In genomic region chr16:28607681-28608495, GRCh38 we compare ENCODE assay signal across 13 cellular contexts. TPM values are rescaled to one million over a fixed set of nuclear protein-coding genes. Genes with fewer than 3 reads are reported as not detected.
DNase-seq lines count a peak whose midpoint lies in the region; ATAC-seq, FAIRE-seq and TF ChIP-seq lines count a peak whose summit lies in the region.
"Not testable (repeated sequence)": the region's sequence is repeated elsewhere in the genome, so short reads cannot be mapped to it uniquely, and the experiment has no call there.
"Had no signal": no experiment of that assay in that cellular context is flagged by ENCODE, and none has a peak within 500 bp of the region (broad histone marks: within the 10 kb centered on the region; RNA-seq: fewer than 3 reads in every experiment).

No MANE protein-coding gene starts in this region.

- not testable (repeated sequence) for H3K27ac Mint-ChIP-seq in activated T-cell treated with anti-CD3 and anti-CD28 coated beads, Interleukin-2, amount 50 U/mL, for 24 hours
- peak overlapping the region; percentile 40 for H3K27ac Mint-ChIP-seq in stimulated activated effector memory CD8-positive, alpha-beta T cell treated with anti-CD3 and anti-CD28 coated beads, Interleukin-12 subunit alpha, Interleukin-12 subunit beta, amount 100 ng/mL, for 72 hours

- 75 to 83% (median 80%) methylated on average over 8 to 10 of the region's 10 CpGs for WGBS in adrenal gland, 4 donors
- WGBS in HepG2 (ENCODE audit: low lambda C conversion rate), result 96% methylated on average over 10 of the region's 10 CpGs

- FAIRE-seq in HepG2 (lab: Jason Lieb, UNC), result not testable (repeated sequence)

- in situ Hi-C loops in HepG2 (cut with HindIII; ENCODE audit: extremely low pct_ligation_motif_present, low pct_unique_long_range_greater_than_20kb), result not testable (repeated sequence)

- not testable (repeated sequence) for H3K9ac ChIP-seq in Karpas-422 (ENCODE audit: low read length); HepG2 (ENCODE audit: insufficient read depth, low read depth, low read length); parathyroid adenoma

- not testable (repeated sequence) for BruUV-seq in HepG2 (replicated peaks; lab: Mats Ljungman, UMichigan)

- H4K20me1 ChIP-seq in Karpas-422 (ENCODE audit: insufficient read depth, low read depth, low read length); HepG2 (ENCODE audit: insufficient read depth, low read length): not testable (repeated sequence)

- H3K4me1 Mint-ChIP-seq in activated T-cell treated with anti-CD3 and anti-CD28 coated beads, Interleukin-2, amount 50 U/mL, for 24 hours (ENCODE audit: low read depth), result peaks cover 17% of the 10 kb centered on the region
- H3K4me1 Mint-ChIP-seq in stimulated activated effector memory CD8-positive, alpha-beta T cell treated with anti-CD3 and anti-CD28 coated beads, Interleukin-12 subunit alpha, Interleukin-12 subunit beta, amount 100 ng/mL, for 72 hours, result peaks cover 10% of the 10 kb centered on the region

- H2AFZ ChIP-seq in Karpas-422 (ENCODE audit: low read length); HepG2 (ENCODE audit: low read length); parathyroid adenoma: not testable (repeated sequence)

- not testable (repeated sequence) for H3K4me2 ChIP-seq in Karpas-422 (ENCODE audit: low read depth, low read length, poor library complexity, severe bottlenecking); parathyroid adenoma (ENCODE audit: low read length)
- peak overlapping the region; percentile 99 for H3K4me2 ChIP-seq in HepG2 (ENCODE audit: low read depth, low read length)

- CTCF ChIA-PET in HepG2 (lab: Yijun Ruan, JAX; ENCODE audit: low intra/inter-chr PET ratio, low total read pairs), result not testable (repeated sequence)

- not testable (repeated sequence) for H3K4me3 ChIP-seq in Karpas-422 (ENCODE audit: low read length); adrenal gland; parathyroid adenoma (ENCODE audit: low read depth, low read length)
- peak overlapping the region in 1 of 3 experiments; percentile 90; a peak in 1 of 6 replicates for H3K4me3 ChIP-seq in HepG2 (replicated peaks in 1 of 3; ENCODE audit: insufficient read depth in 1 of 3, low read depth in 2 of 3, low read length in 3 of 3)

- TF ChIP-seq EP300 in HepG2 (IDR thresholded peaks at IDR 0.05; ENCODE audit: low read depth in 2 of 2, low read length in 2 of 2); HepG2 (CRISPR knock-in tag; IDR thresholded peaks at IDR 0.05; ENCODE audit: borderline replicate concordance): not testable (repeated sequence)

- not testable (repeated sequence) for H3K9me2 ChIP-seq in Karpas-422 (replicated peaks; ENCODE audit: insufficient read depth, low read length)

- H3K4me1 ChIP-seq in Karpas-422 (ENCODE audit: low read length) (peaks cover 42% of the 10 kb centered on the region), adrenal gland (replicated peaks in 1 of 2) (peaks cover 30 to 37% of the 10 kb centered on the region in 2 donors), HepG2 (ENCODE audit: insufficient read depth, low read length) (peaks cover 39% of the 10 kb centered on the region), parathyroid adenoma (peaks cover 22% of the 10 kb centered on the region)

- H3K9me3 ChIP-seq in Karpas-422 (ENCODE audit: low read length); adrenal gland (replicated peaks in 1 of 3); HepG2 (ENCODE audit: low read length); parathyroid adenoma (ENCODE audit: control insufficient read depth, low read length): not testable (repeated sequence)

- intact Hi-C loops in adrenal gland (cut with DNase I), result loop anchor here in 1 of 2 donors (10.0 kb wide), 1 partner anchor 113 kb away; the partner anchor contains the start of genes APOBR and CLN3
- intact Hi-C loops in HepG2 (cut with micrococcal nuclease; ENCODE audit: unreplicated experiment), result not testable (repeated sequence)

- not testable (repeated sequence) for TF ChIP-seq POLR2A in adrenal gland (IDR thresholded peaks at IDR 0.05); HepG2 (IDR thresholded peaks at IDR 0.05; ENCODE audit: insufficient read depth in 1 of 2, low read depth in 2 of 2, low read length in 2 of 2)

- H3K9me3 Mint-ChIP-seq in activated T-cell treated with anti-CD3 and anti-CD28 coated beads, Interleukin-2, amount 50 U/mL, for 24 hours; stimulated activated effector memory CD8-positive, alpha-beta T cell treated with anti-CD3 and anti-CD28 coated beads, Interleukin-12 subunit alpha, Interleukin-12 subunit beta, amount 100 ng/mL, for 72 hours: not testable (repeated sequence)

- H3K36me3 Mint-ChIP-seq in activated T-cell treated with anti-CD3 and anti-CD28 coated beads, Interleukin-2, amount 50 U/mL, for 24 hours (ENCODE audit: low read depth), result peaks cover 20% of the 10 kb centered on the region
- H3K36me3 Mint-ChIP-seq in stimulated activated effector memory CD8-positive, alpha-beta T cell treated with anti-CD3 and anti-CD28 coated beads, Interleukin-12 subunit alpha, Interleukin-12 subunit beta, amount 100 ng/mL, for 72 hours, result not testable (repeated sequence)

- H3K27ac ChIP-seq in Karpas-422 (ENCODE audit: low read length), result peak overlapping the region; percentile 37; the same call in 1 of the 2 replicates
- peak overlapping the region in 2 of 5 donors; percentile 18 to 56 for H3K27ac ChIP-seq in adrenal gland
- not testable (repeated sequence) for H3K27ac ChIP-seq in HepG2 (ENCODE audit: extremely low read length, insufficient read depth, low read length)
- peak overlapping the region; percentile 90 for H3K27ac ChIP-seq in parathyroid adenoma

- DNase-seq in Karpas-422 (peak; percentile 49), adrenal gland (peak in 4 of 7 donors; percentile 36 to 47 (median 42)), islet precursor cell (peak; percentile 4)
- DNase-seq in activated T-cell treated with anti-CD3 and anti-CD28 coated beads, Interleukin-2, amount 50 U/mL, for 24 hours, result peak; percentile 27
- DNase-seq in HepG2 (ENCODE audit: low spot score); stimulated activated effector memory CD8-positive, alpha-beta T cell treated with anti-CD3 and anti-CD28 coated beads, Interleukin-12 subunit alpha, Interleukin-12 subunit beta, amount 100 ng/mL, for 72 hours (ENCODE audit: low spot score in 2 of 2): not testable (repeated sequence)

- not testable (repeated sequence) for ATAC-seq in HepG2; stimulated activated effector memory CD8-positive, alpha-beta T cell treated with anti-CD3 and anti-CD28 coated beads, Interleukin-12 subunit alpha, Interleukin-12 subunit beta, amount 100 ng/mL, for 72 hours

- peaks cover 12% of the 10 kb centered on the region; the same call in 1 of the 2 replicates for H3K36me3 ChIP-seq in Karpas-422 (ENCODE audit: insufficient read depth, low read length)
- peaks cover 0 to 25% of the 10 kb centered on the region in 2 donors for H3K36me3 ChIP-seq in adrenal gland (replicated peaks in 1 of 2)
- H3K36me3 ChIP-seq in HepG2 (replicated peaks in 1 of 2; ENCODE audit: control insufficient read depth in 1 of 2, insufficient read depth in 2 of 2, low read length in 2 of 2), result peaks cover 0 to 17% of the 10 kb centered on the region in 2 experiments; a peak in 4 of 5 replicates
- H3K36me3 ChIP-seq in parathyroid adenoma (ENCODE audit: control insufficient read depth, insufficient read depth, low read length), result not testable (repeated sequence)

- H3K27me3 Mint-ChIP-seq in activated T-cell treated with anti-CD3 and anti-CD28 coated beads, Interleukin-2, amount 50 U/mL, for 24 hours, result not testable (repeated sequence)

- TF ChIP-seq CTCF in adrenal gland (IDR thresholded peaks at IDR 0.05); HepG2 (CRISPR knock-in tag; IDR thresholded peaks at IDR 0.05); parathyroid adenoma (IDR thresholded peaks at IDR 0.05): not testable (repeated sequence)

- not testable (repeated sequence) for TF ChIP-seq RAD21 in HepG2 (CRISPR knock-in tag; IDR thresholded peaks at IDR 0.05)

- POLR2A ChIA-PET in HepG2 (lab: Yijun Ruan, JAX), result interaction anchor here (2.0 kb wide), 1 partner anchor 10 kb away, joined by 9 read pairs; the partner anchor contains the start of gene SULT1A2

- not testable (repeated sequence) for H3K4me3 Mint-ChIP-seq in activated T-cell treated with anti-CD3 and anti-CD28 coated beads, Interleukin-2, amount 50 U/mL, for 24 hours; stimulated activated effector memory CD8-positive, alpha-beta T cell treated with anti-CD3 and anti-CD28 coated beads, Interleukin-12 subunit alpha, Interleukin-12 subunit beta, amount 100 ng/mL, for 72 hours

- not testable (repeated sequence) for H3K27me3 ChIP-seq in Karpas-422 (ENCODE audit: low read length); adrenal gland; HepG2 (ENCODE audit: control insufficient read depth in 1 of 2, insufficient read depth in 2 of 2, low read length in 2 of 2); parathyroid adenoma (ENCODE audit: control insufficient read depth, insufficient read depth, low read length)

- H3K79me2 ChIP-seq in Karpas-422 (ENCODE audit: low read length), result peaks cover 10% of the 10 kb centered on the region; the same call in 1 of the 2 replicates
- H3K79me2 ChIP-seq in HepG2 (ENCODE audit: insufficient read depth, low read length), result peaks cover 12% of the 10 kb centered on the region
- not testable (repeated sequence) for H3K79me2 ChIP-seq in parathyroid adenoma

RNA-seq across cellular contexts. Expression of gene SULT1A1, which starts 2.0 kb away (rescaled TPM):
- total RNA-seq in Karpas-422 (2014; rRNA removed; shearing (Covaris generic); ENCODE audit: low replicate concordance), result 122 and 179 TPM in 2 replicates
- total RNA-seq in adrenal gland (100 to 1,000 TPM in 6 of 8 donors, 10 to 100 TPM in 2; 76.8 to 367 (median 198) TPM), HepG2 (2016; rRNA removed; fragmentation: Illumina TruSeq; extraction: Trizol) (147 and 174 TPM in 2 replicates)
- polyA plus RNA-seq in adrenal gland (100 to 1,000 TPM in 1 of 3 donors, 10 to 100 TPM in 2; 47.2 to 162 (median 72.8) TPM), HepG2 (2011; rRNA removed) (114 and 117 TPM in 2 replicates)
- total RNA-seq in HepG2 (2016; cell fraction: cytosol; rRNA removed; fragmentation: Illumina TruSeq; extraction: Trizol; ENCODE audit: low read depth), result 53.8 and 58.2 TPM in 2 replicates
- 157 and 177 TPM in 2 replicates for total RNA-seq in HepG2 (2016; cell fraction: insoluble cytoplasmic fraction; rRNA removed; fragmentation: Illumina TruSeq; extraction: Trizol)
- total RNA-seq in HepG2 (2016; cell fraction: membrane; rRNA removed; fragmentation: Illumina TruSeq; extraction: Trizol), result 56.7 and 63.7 TPM in 2 replicates
- total RNA-seq in HepG2 (2016; cell fraction: nucleus; rRNA removed; fragmentation: Illumina TruSeq; extraction: Trizol), result 55.4 and 59.6 TPM in 2 replicates
- polyA plus RNA-seq in HepG2 (2011; cell fraction: cytosol; rRNA removed), result 87.7 and 112 TPM in 2 replicates
- 78.9 and 79.1 TPM in 2 replicates for polyA plus RNA-seq in HepG2 (2011; cell fraction: nucleus; rRNA removed)
- 97.2 and 132 TPM in 2 replicates for polyA plus RNA-seq in HepG2 (2012)
- 63.2 and 71.4 TPM in 2 replicates for polyA plus RNA-seq in HepG2 (2016; cell fraction: cytosol; fragmentation: Illumina TruSeq; extraction: Trizol; ENCODE audit: low read depth)
- polyA plus RNA-seq in HepG2 (2016; cell fraction: insoluble cytoplasmic fraction; fragmentation: Illumina TruSeq; extraction: Trizol; ENCODE audit: low read depth), result 204 and 206 TPM in 2 replicates
- polyA plus RNA-seq in HepG2 (2016; cell fraction: membrane; fragmentation: Illumina TruSeq; extraction: Trizol; ENCODE audit: low read depth), result 50.8 and 59.5 TPM in 2 replicates
- polyA plus RNA-seq in HepG2 (2016; cell fraction: nucleus; fragmentation: Illumina TruSeq; extraction: Trizol; ENCODE audit: insufficient read depth, low read depth), result 122 and 123 TPM in 2 replicates
- 18.9 and 75.8 TPM in 2 replicates for polyA minus RNA-seq in HepG2 (2011; rRNA and poly(A)+ RNA removed; ENCODE audit: low replicate concordance)
- polyA minus RNA-seq in HepG2 (2011; cell fraction: cytosol; rRNA and poly(A)+ RNA removed), result 33.0 and 38.4 TPM in 2 replicates
- 20.5 and 29.8 TPM in 2 replicates for polyA minus RNA-seq in HepG2 (2011; cell fraction: nucleus; rRNA and poly(A)+ RNA removed)
- total RNA-seq: GM23248 had no signal
- polyA plus RNA-seq: GM23248 had no signal

RNA-seq across cellular contexts. Expression of gene SULT1A2, which starts 11.0 kb away (rescaled TPM):
- total RNA-seq in Karpas-422 (2014; rRNA removed; shearing (Covaris generic); ENCODE audit: low replicate concordance), result 16.1 and 36.1 TPM in 2 replicates
- total RNA-seq in adrenal gland (10 to 100 TPM in 1 of 8 donors, 1 to 10 TPM in 7; 1.6 to 22.5 (median 3.1) TPM), HepG2 (2016; rRNA removed; fragmentation: Illumina TruSeq; extraction: Trizol) (34.2 and 35.2 TPM in 2 replicates)
- polyA plus RNA-seq in adrenal gland (1 to 10 TPM in 2 of 3 donors, under 1 TPM in 1; 0.55 to 5.3 (median 2.1) TPM), HepG2 (2011; rRNA removed) (32.9 and 33.0 TPM in 2 replicates)
- total RNA-seq in HepG2 (2016; cell fraction: cytosol; rRNA removed; fragmentation: Illumina TruSeq; extraction: Trizol; ENCODE audit: low read depth), result 19.8 and 21.5 TPM in 2 replicates
- 36.3 and 38.2 TPM in 2 replicates for total RNA-seq in HepG2 (2016; cell fraction: insoluble cytoplasmic fraction; rRNA removed; fragmentation: Illumina TruSeq; extraction: Trizol)
- 19.3 and 19.9 TPM in 2 replicates for total RNA-seq in HepG2 (2016; cell fraction: membrane; rRNA removed; fragmentation: Illumina TruSeq; extraction: Trizol)
- total RNA-seq in HepG2 (2016; cell fraction: nucleus; rRNA removed; fragmentation: Illumina TruSeq; extraction: Trizol), result 23.5 and 24.0 TPM in 2 replicates
- polyA plus RNA-seq in HepG2 (2011; cell fraction: cytosol; rRNA removed), result 14.0 and 21.3 TPM in 2 replicates
- 86.1 and 93.8 TPM in 2 replicates for polyA plus RNA-seq in HepG2 (2011; cell fraction: nucleus; rRNA removed)
- polyA plus RNA-seq in HepG2 (2012), result 18.7 and 23.6 TPM in 2 replicates
- polyA plus RNA-seq in HepG2 (2016; cell fraction: cytosol; fragmentation: Illumina TruSeq; extraction: Trizol; ENCODE audit: low read depth), result 18.2 and 18.9 TPM in 2 replicates
- polyA plus RNA-seq in HepG2 (2016; cell fraction: insoluble cytoplasmic fraction; fragmentation: Illumina TruSeq; extraction: Trizol; ENCODE audit: low read depth), result 33.4 and 34.7 TPM in 2 replicates
- 14.3 and 21.1 TPM in 2 replicates for polyA plus RNA-seq in HepG2 (2016; cell fraction: membrane; fragmentation: Illumina TruSeq; extraction: Trizol; ENCODE audit: low read depth)
- 56.7 and 59.1 TPM in 2 replicates for polyA plus RNA-seq in HepG2 (2016; cell fraction: nucleus; fragmentation: Illumina TruSeq; extraction: Trizol; ENCODE audit: insufficient read depth, low read depth)
- 2.7 and 14.8 TPM in 2 replicates for polyA minus RNA-seq in HepG2 (2011; rRNA and poly(A)+ RNA removed; ENCODE audit: low replicate concordance)
- 5.5 and 6.4 TPM in 2 replicates for polyA minus RNA-seq in HepG2 (2011; cell fraction: cytosol; rRNA and poly(A)+ RNA removed)
- 14.0 and 15.7 TPM in 2 replicates for polyA minus RNA-seq in HepG2 (2011; cell fraction: nucleus; rRNA and poly(A)+ RNA removed)
- total RNA-seq: GM23248 had no signal
- polyA plus RNA-seq: BJ; CD8-positive, alpha-beta memory T cell; GM23248 had no signal

RNA-seq across cellular contexts. Expression of gene NPIPB8, which starts 30.0 kb away (rescaled TPM):
- total RNA-seq in Karpas-422 (2014; rRNA removed; shearing (Covaris generic); ENCODE audit: low replicate concordance), result 1.9 and 4.5 TPM in 2 replicates
- total RNA-seq in adrenal gland (not detected), HepG2 (2016; rRNA removed; fragmentation: Illumina TruSeq; extraction: Trizol) (0.49 TPM in 1 of 2 replicates, not detected in the other)
- polyA plus RNA-seq in adrenal gland (not detected), HepG2 (2011; rRNA removed) (2.3 and 2.9 TPM in 2 replicates)
- not detected in 2 replicates for total RNA-seq in HepG2 (2016; cell fraction: cytosol; rRNA removed; fragmentation: Illumina TruSeq; extraction: Trizol; ENCODE audit: low read depth)
- total RNA-seq in HepG2 (2016; cell fraction: insoluble cytoplasmic fraction; rRNA removed; fragmentation: Illumina TruSeq; extraction: Trizol), result 0.82 TPM in 1 of 2 replicates, not detected in the other
- total RNA-seq in HepG2 (2016; cell fraction: membrane; rRNA removed; fragmentation: Illumina TruSeq; extraction: Trizol), result not detected in 2 replicates
- total RNA-seq in HepG2 (2016; cell fraction: nucleus; rRNA removed; fragmentation: Illumina TruSeq; extraction: Trizol), result 1.8 and 2.2 TPM in 2 replicates
- not detected in 2 replicates for polyA plus RNA-seq in HepG2 (2011; cell fraction: cytosol; rRNA removed)
- 1.3 and 2.4 TPM in 2 replicates for polyA plus RNA-seq in HepG2 (2011; cell fraction: nucleus; rRNA removed)
- 0.71 and 2.0 TPM in 2 replicates for polyA plus RNA-seq in HepG2 (2012)
- not detected in 2 replicates for polyA plus RNA-seq in HepG2 (2016; cell fraction: cytosol; fragmentation: Illumina TruSeq; extraction: Trizol; ENCODE audit: low read depth)
- polyA plus RNA-seq in HepG2 (2016; cell fraction: insoluble cytoplasmic fraction; fragmentation: Illumina TruSeq; extraction: Trizol; ENCODE audit: low read depth), result not detected in 2 replicates
- polyA plus RNA-seq in HepG2 (2016; cell fraction: membrane; fragmentation: Illumina TruSeq; extraction: Trizol; ENCODE audit: low read depth), result not detected in 2 replicates
- polyA plus RNA-seq in HepG2 (2016; cell fraction: nucleus; fragmentation: Illumina TruSeq; extraction: Trizol; ENCODE audit: insufficient read depth, low read depth), result 5.4 and 6.5 TPM in 2 replicates
- polyA minus RNA-seq in HepG2 (2011; rRNA and poly(A)+ RNA removed; ENCODE audit: low replicate concordance), result 0.63 and 3.7 TPM in 2 replicates
- polyA minus RNA-seq in HepG2 (2011; cell fraction: cytosol; rRNA and poly(A)+ RNA removed), result not detected in 2 replicates
- polyA minus RNA-seq in HepG2 (2011; cell fraction: nucleus; rRNA and poly(A)+ RNA removed), result 3.6 and 6.1 TPM in 2 replicates
- total RNA-seq: A172, A673, GM23248, H1 had no signal
- polyA plus RNA-seq: BJ, GM23248 had no signal

RNA-seq across cellular contexts. Expression of gene SGF29, which starts 54.2 kb away (rescaled TPM):
- 44.7 and 70.5 TPM in 2 replicates for total RNA-seq in Karpas-422 (2014; rRNA removed; shearing (Covaris generic); ENCODE audit: low replicate concordance)
- total RNA-seq in adrenal gland, result 10 to 100 TPM; 24.1 to 64.1 (median 29.9) TPM
- polyA plus RNA-seq in adrenal gland, result 100 to 1,000 TPM in 1 of 3 donors, 10 to 100 TPM in 2; 18.4 to 118 (median 81.1) TPM
- 21.2 and 29.4 TPM in 2 replicates for total RNA-seq in HepG2 (2016; rRNA removed; fragmentation: Illumina TruSeq; extraction: Trizol)
- total RNA-seq in HepG2 (2016; cell fraction: cytosol; rRNA removed; fragmentation: Illumina TruSeq; extraction: Trizol; ENCODE audit: low read depth), result 26.2 and 36.6 TPM in 2 replicates
- 15.6 and 27.3 TPM in 2 replicates for total RNA-seq in HepG2 (2016; cell fraction: insoluble cytoplasmic fraction; rRNA removed; fragmentation: Illumina TruSeq; extraction: Trizol)
- 15.4 and 17.8 TPM in 2 replicates for total RNA-seq in HepG2 (2016; cell fraction: membrane; rRNA removed; fragmentation: Illumina TruSeq; extraction: Trizol)
- total RNA-seq in HepG2 (2016; cell fraction: nucleus; rRNA removed; fragmentation: Illumina TruSeq; extraction: Trizol), result 19.6 and 24.7 TPM in 2 replicates
- polyA plus RNA-seq in HepG2 (2011; rRNA removed), result 5.0 and 5.4 TPM in 2 replicates
- 2.3 and 3.5 TPM in 2 replicates for polyA plus RNA-seq in HepG2 (2011; cell fraction: cytosol; rRNA removed)
- 15.5 and 19.7 TPM in 2 replicates for polyA plus RNA-seq in HepG2 (2011; cell fraction: nucleus; rRNA removed)
- 20.2 and 32.1 TPM in 2 replicates for polyA plus RNA-seq in HepG2 (2012)
- polyA plus RNA-seq in HepG2 (2016; cell fraction: cytosol; fragmentation: Illumina TruSeq; extraction: Trizol; ENCODE audit: low read depth), result 8.6 and 9.4 TPM in 2 replicates
- 14.8 and 18.5 TPM in 2 replicates for polyA plus RNA-seq in HepG2 (2016; cell fraction: insoluble cytoplasmic fraction; fragmentation: Illumina TruSeq; extraction: Trizol; ENCODE audit: low read depth)
- 8.0 and 9.0 TPM in 2 replicates for polyA plus RNA-seq in HepG2 (2016; cell fraction: membrane; fragmentation: Illumina TruSeq; extraction: Trizol; ENCODE audit: low read depth)
- 36.0 and 46.1 TPM in 2 replicates for polyA plus RNA-seq in HepG2 (2016; cell fraction: nucleus; fragmentation: Illumina TruSeq; extraction: Trizol; ENCODE audit: insufficient read depth, low read depth)
- 10.9 and 13.8 TPM in 2 replicates for polyA minus RNA-seq in HepG2 (2011; rRNA and poly(A)+ RNA removed; ENCODE audit: low replicate concordance)
- polyA minus RNA-seq in HepG2 (2011; cell fraction: cytosol; rRNA and poly(A)+ RNA removed), result 5.9 and 8.4 TPM in 2 replicates
- polyA minus RNA-seq in HepG2 (2011; cell fraction: nucleus; rRNA and poly(A)+ RNA removed), result 9.9 and 14.9 TPM in 2 replicates
